Comparison of ENCODE assay signal across 28 cellular contexts in the genomic region with DNA sequence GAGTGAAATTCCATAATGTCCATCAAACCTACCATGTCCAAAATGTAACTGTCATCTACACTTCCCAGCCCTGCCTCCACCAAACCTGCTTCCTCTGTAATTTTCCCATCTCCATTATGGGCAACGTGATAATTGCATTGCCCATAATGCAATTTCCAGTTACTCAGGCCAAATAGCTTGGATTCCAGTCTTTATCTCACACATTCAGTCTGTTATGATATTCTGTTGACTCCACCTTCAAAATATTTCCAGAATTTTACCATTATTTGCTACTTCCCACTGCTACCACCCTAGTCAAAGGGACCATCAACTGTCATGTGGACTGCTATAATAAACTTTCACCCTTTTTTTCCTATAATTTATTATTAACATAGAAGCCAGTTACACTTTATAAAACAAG.
"Had no signal": no experiment of that assay in that cellular context is flagged by ENCODE, and none has a peak within 500 bp of the region (broad histone marks: within the 10 kb centered on the region; RNA-seq: fewer than 3 reads in every experiment).

No MANE protein-coding gene starts in this region.

- DNase-seq: activated B cell treated with CpG ODN at 0.5 μM for 24 hours; activated CD4-positive, alpha-beta memory T cell treated with anti-CD3 and anti-CD28 coated beads for 36 hours; activated CD4-positive, alpha-beta T cell treated with anti-CD3 and anti-CD28 coated beads for 4 hours; activated CD4-positive, alpha-beta T cell treated with anti-CD3 and anti-CD28 coated beads, Interleukin-2, amount 50 U/mL, for 1 hour; activated CD4-positive, alpha-beta T cell treated with anti-CD3 and anti-CD28 coated beads, Interleukin-2, amount 50 U/mL, for 4 hours; activated CD4-positive, CD25-positive, alpha-beta regulatory T cell treated with anti-CD3 and anti-CD28 coated beads, Interleukin-2, amount 50 U/mL, for 72 hours; activated CD8-positive, alpha-beta memory T cell treated with anti-CD3 and anti-CD28 coated beads, Interleukin-2, amount 50 U/mL, for 4 hours; activated CD8-positive, alpha-beta T cell treated with anti-CD3 and anti-CD28 coated beads for 36 hours; activated effector memory CD4-positive, alpha-beta T cell treated with anti-CD3 and anti-CD28 coated beads, Interleukin-2, amount 50 U/mL, for 16 hours; activated gamma-delta T cell treated with Interleukin-2 at 50 U/mL for 16 hours; activated naive CD4-positive, alpha-beta T cell; activated naive CD4-positive, alpha-beta T cell treated with anti-CD3 and anti-CD28 coated beads for 36 hours; activated naive CD4-positive, alpha-beta T cell treated with anti-CD3 and anti-CD28 coated beads, Interleukin-2, amount 50 U/mL, for 16 hours; activated naive CD8-positive, alpha-beta T cell treated with anti-CD3 and anti-CD28 coated beads for 36 hours; activated T-cell treated with anti-CD3 and anti-CD28 coated beads for 4 hours; activated T-cell treated with anti-CD3 and anti-CD28 coated beads, Interleukin-2, amount 50 U/mL, for 1 hour; activated T-cell treated with anti-CD3 and anti-CD28 coated beads, Interleukin-2, amount 50 U/mL, for 4 hours; activated T-cell treated with anti-CD3 and anti-CD28 coated beads, Interleukin-2, amount 50 U/mL, for 72 hours; amygdala; anterior cingulate cortex; caudate nucleus; cerebellar nuclear complex; T-helper 2 cell; T-helper 9 cell had no signal

- H3K9me3 ChIP-seq: ascending aorta had no signal

- H3K36me3 ChIP-seq: ascending aorta had no signal

- H3K4me1 ChIP-seq: ascending aorta had no signal

- H3K27ac ChIP-seq: ascending aorta, VCaP had no signal

- H3K27me3 ChIP-seq: ascending aorta had no signal

- ATAC-seq: activated CD8-positive, alpha-beta T cell treated with anti-CD3 and anti-CD28 coated beads for 36 hours; activated naive CD4-positive, alpha-beta T cell treated with anti-CD3 and anti-CD28 coated beads, Interleukin-2, amount 50 U/mL, for 72 hours; activated T-cell treated with anti-CD3 and anti-CD28 coated beads, Interleukin-2, amount 50 U/mL, for 4 hours; activated T-cell treated with anti-CD3 and anti-CD28 coated beads, Interleukin-2, amount 50 U/mL, for 72 hours; activated T-helper 17 cell treated with anti-CD3 and anti-CD28 coated beads, Interleukin-2, amount 50 U/mL, for 72 hours had no signal

- H3K4me3 ChIP-seq: ascending aorta had no signal
